21 cellular contexts compared by ENCODE assay signal in the genomic region with DNA sequence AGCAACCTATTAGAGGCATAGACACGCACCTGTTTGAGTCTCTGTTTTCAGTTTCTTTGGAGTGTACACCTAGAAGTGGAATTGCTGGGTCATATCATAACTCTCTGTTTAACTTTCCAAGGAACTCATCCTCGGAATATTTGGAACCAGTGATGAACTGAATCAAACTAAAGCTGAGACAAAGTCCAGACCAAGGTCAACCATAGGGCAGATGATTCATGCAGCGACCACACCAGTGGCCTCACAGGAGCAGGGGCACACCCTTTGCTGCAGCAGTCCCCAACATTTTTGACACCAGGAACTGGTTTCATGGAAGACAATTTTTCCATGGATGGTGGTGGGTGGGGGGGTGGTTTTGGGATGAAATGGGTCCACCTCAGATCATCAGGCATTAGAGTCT. TPM values are rescaled to one million over a fixed set of nuclear protein-coding genes. Genes with fewer than 3 reads are reported as not detected.
A peak's percentile ranks its signal among the peaks of the same experiment; 100 is the strongest.
DNase-seq lines count a peak whose midpoint lies in the region; ATAC-seq, FAIRE-seq and TF ChIP-seq lines count a peak whose summit lies in the region.
"Had no signal": no experiment of that assay in that cellular context is flagged by ENCODE, and none has a peak within 500 bp of the region (broad histone marks: within the 10 kb centered on the region; RNA-seq: fewer than 3 reads in every experiment).

No MANE protein-coding gene starts in this region.

- H3K4me2 ChIP-seq in HCT116 (ENCODE audit: low read length) (peak overlapping the region; percentile 3; the same call in 1 of the 2 replicates), mesenchymal stem cell (ENCODE audit: low read length, poor library complexity, severe bottlenecking) (no peak overlapping the region)

- H2BK15ac ChIP-seq in mesenchymal stem cell (ENCODE audit: low read depth, poor library complexity, severe bottlenecking), result no peak overlapping the region

- WGBS in mesenchymal stem cell, result 22% methylated on average over 2 of the region's 3 CpGs

- no peaks in the 10 kb centered on the region for H4K20me1 ChIP-seq in HCT116 (ENCODE audit: insufficient read depth)

- in situ Hi-C loops in brain microvascular endothelial cell (cut with HindIII; ENCODE audit: low pct_ligation_motif_present, low sequenced_read_pairs), result no loop called here

- H3K36me3 ChIP-seq in HCT116 (ENCODE audit: control insufficient read depth in 1 of 2, insufficient read depth in 2 of 2, low read length in 2 of 2) (no peaks in the 10 kb centered on the region), brain microvascular endothelial cell (replicated peaks) (peaks cover 1% of the 10 kb centered on the region), mesenchymal stem cell (ENCODE audit: control insufficient read depth in 1 of 2, insufficient read depth in 2 of 2, low read depth in 1 of 2, low read length in 2 of 2) (no peaks in the 10 kb centered on the region)
- H3K36me3 ChIP-seq: BE2C, HAP-1 had no signal

- H3K27me3 ChIP-seq in HCT116 (ENCODE audit: insufficient read depth, low read length), result no peaks in the 10 kb centered on the region
- no peaks in the 10 kb centered on the region for H3K27me3 ChIP-seq in brain microvascular endothelial cell (replicated peaks)
- no peaks in the 10 kb centered on the region for H3K27me3 ChIP-seq in mesenchymal stem cell (ENCODE audit: control insufficient read depth in 1 of 2, insufficient read depth in 1 of 2, low read length in 2 of 2)
- H3K27me3 ChIP-seq: BE2C had no signal

- H3K27ac ChIP-seq in HCT116 (ENCODE audit: low read depth, low read length), result no peak overlapping the region
- no peak overlapping the region for H3K27ac ChIP-seq in brain microvascular endothelial cell
- H3K27ac ChIP-seq in mesenchymal stem cell (ENCODE audit: low read length, poor library complexity, severe bottlenecking), result no peak overlapping the region
- H3K27ac ChIP-seq: C4-2B, HL-60 had no signal

- no peak overlapping the region for H2BK120ac ChIP-seq in mesenchymal stem cell (ENCODE audit: low read depth, low read length)

- no peaks in the 10 kb centered on the region for H3K79me2 ChIP-seq in HCT116 (ENCODE audit: insufficient read depth, low read length)

- no peak overlapping the region for H2BK12ac ChIP-seq in mesenchymal stem cell (ENCODE audit: low read length in 2 of 2)

- H3K4ac ChIP-seq in mesenchymal stem cell (ENCODE audit: low read depth in 1 of 2, low read length in 2 of 2), result no peak overlapping the region

- peaks cover 6% of the 10 kb centered on the region for H3K79me1 ChIP-seq in mesenchymal stem cell (replicated peaks; ENCODE audit: low read length, poor library complexity, severe bottlenecking)

- BruUV-seq in HCT116 (replicated peaks; lab: Mats Ljungman, UMichigan), result no TSS peak

- H4K91ac ChIP-seq in mesenchymal stem cell (ENCODE audit: low read length), result no peak overlapping the region

- no peak for ATAC-seq in HCT116
- ATAC-seq: CD8-positive, alpha-beta T cell had no signal

- no peaks in the 10 kb centered on the region for H3K9me3 ChIP-seq in HCT116 (ENCODE audit: control insufficient read depth in 1 of 2, insufficient read depth in 1 of 2, low read depth in 1 of 2, low read length in 2 of 2)
- H3K9me3 ChIP-seq in mesenchymal stem cell (ENCODE audit: control insufficient read depth, low read length), result no peaks in the 10 kb centered on the region
- H3K9me3 ChIP-seq: BE2C, HAP-1 had no signal

- TF ChIP-seq CTCF in HCT116 (IDR thresholded peaks at IDR 0.05 in 2 of 3, conservative IDR thresholded peaks at IDR 0.05 in 1 of 3; ENCODE audit: borderline replicate concordance in 1 of 3, insufficient read depth in 1 of 3, low read depth in 2 of 3, low read length in 2 of 3) (no peak), brain microvascular endothelial cell (IDR thresholded peaks at IDR 0.05; ENCODE audit: low read depth, low read length, missing control alignments) (no peak)

- no peaks in the 10 kb centered on the region for H3K9me2 ChIP-seq in HCT116 (ENCODE audit: insufficient read depth)

- H3K4me1 ChIP-seq in HCT116 (ENCODE audit: control insufficient read depth in 1 of 2, insufficient read depth in 2 of 2, low read length in 2 of 2), result peaks cover 6 to 21% of the 10 kb centered on the region in 2 experiments; a peak in 3 of 4 replicates
- peaks cover 8% of the 10 kb centered on the region for H3K4me1 ChIP-seq in mesenchymal stem cell (ENCODE audit: control insufficient read depth, insufficient read depth, low read depth, low read length)
- H3K4me1 ChIP-seq: BE2C had no signal

- H3K4me3 ChIP-seq in HCT116 (replicated peaks in 1 of 2; ENCODE audit: low read depth in 1 of 2, low read length in 2 of 2), result no peak overlapping the region
- no peak overlapping the region for H3K4me3 ChIP-seq in brain microvascular endothelial cell (ENCODE audit: low read depth, low read length)
- H3K4me3 ChIP-seq in mesenchymal stem cell (ENCODE audit: insufficient read depth in 1 of 2, low read depth in 1 of 2, low read length in 2 of 2), result no peak overlapping the region
- H3K4me3 ChIP-seq: HAP-1 had no signal

- intact Hi-C loops in HCT116 (cut with micrococcal nuclease), result no loop called here

- no peak overlapping the region for H3K9ac ChIP-seq in HCT116 (ENCODE audit: low read length)
- H3K9ac ChIP-seq in mesenchymal stem cell (ENCODE audit: low read length), result no peak overlapping the region

- FAIRE-seq in HTR-8/SVneo (lab: Jason Lieb, UNC), result no peak
- FAIRE-seq: A204.1, D721Med, GM12892, H1 had no signal

- no peak overlapping the region for H2AK5ac ChIP-seq in mesenchymal stem cell (ENCODE audit: low read length, severe bottlenecking)

- CTCF ChIA-PET in HCT116 (lab: Charles Lee), result no interaction called here

- H4K8ac ChIP-seq in mesenchymal stem cell (ENCODE audit: low read length), result no peak overlapping the region

- H2AFZ ChIP-seq in HCT116 (ENCODE audit: low read depth, low read length, poor library complexity, severe bottlenecking) (no peak overlapping the region), mesenchymal stem cell (ENCODE audit: low read depth, low read length) (no peak overlapping the region)

- TF ChIP-seq RAD21 in HCT116 (IDR thresholded peaks at IDR 0.05; ENCODE audit: low read depth), result no peak

- no peak overlapping the region for H3K14ac ChIP-seq in mesenchymal stem cell (ENCODE audit: low read length in 2 of 2)

- peak; percentile 38 for DNase-seq in A172 (ENCODE audit: low spot score)
- no peak for DNase-seq in HCT116 (ENCODE audit: low read depth, low spot score)
- DNase-seq in brain microvascular endothelial cell, result peak; percentile 12
- peak; percentile 49 for DNase-seq in mesenchymal stem cell
- DNase-seq in HTR-8/SVneo (ENCODE audit: insufficient read length, low spot score), result no peak
- no peak for DNase-seq in inferior parietal cortex (ENCODE audit: extremely low spot score)
- no peak for DNase-seq in NCI-H345 treated with DMSO at 0.1 percent for 48 hours (lab: John Stamatoyannopoulos, UW; ENCODE audit: unreplicated experiment)
- DNase-seq: BE2C; CD8-positive, alpha-beta T cell; COR-L47; DMS153; DND-41; GDM1; HFFc6 had no signal

- no peak overlapping the region for H3K18ac ChIP-seq in mesenchymal stem cell (ENCODE audit: low read depth in 1 of 2, low read length in 2 of 2)

- H3K23ac ChIP-seq in mesenchymal stem cell (ENCODE audit: low read length in 2 of 2), result no peak overlapping the region

- POLR2A ChIA-PET in HCT116 (lab: Charles Lee), result no interaction called here

- no peak overlapping the region for H2BK5ac ChIP-seq in mesenchymal stem cell (ENCODE audit: low read depth, low read length, poor library complexity, severe bottlenecking)

- RAD21 ChIA-PET in HCT116 (lab: Charles Lee; ENCODE audit: low non-redundant PET in 1 of 2, low total read pairs in 2 of 2, uncharacterized antibody in 2 of 2, unreplicated experiment in 2 of 2), result no interaction called here

- TF ChIP-seq POLR2A in HCT116 (IDR thresholded peaks at IDR 0.05; ENCODE audit: borderline replicate concordance, extremely low read depth, insufficient read depth, insufficient read length), result no peak

TF ChIP-seq in HCT116, 20 proteins besides CTCF, POLR2A, EP300 and RAD21 (continues in another document):
- TF ChIP-seq FOSL1 (IDR thresholded peaks at IDR 0.05; ENCODE audit: low read depth) (no peak), JUND (IDR thresholded peaks at IDR 0.05) (no peak), ELF1 (IDR thresholded peaks at IDR 0.05; ENCODE audit: borderline replicate concordance, low read depth) (no peak), CBX3 (IDR thresholded peaks at IDR 0.05; ENCODE audit: low read depth) (no peak)
- TF ChIP-seq, protein P1, sequence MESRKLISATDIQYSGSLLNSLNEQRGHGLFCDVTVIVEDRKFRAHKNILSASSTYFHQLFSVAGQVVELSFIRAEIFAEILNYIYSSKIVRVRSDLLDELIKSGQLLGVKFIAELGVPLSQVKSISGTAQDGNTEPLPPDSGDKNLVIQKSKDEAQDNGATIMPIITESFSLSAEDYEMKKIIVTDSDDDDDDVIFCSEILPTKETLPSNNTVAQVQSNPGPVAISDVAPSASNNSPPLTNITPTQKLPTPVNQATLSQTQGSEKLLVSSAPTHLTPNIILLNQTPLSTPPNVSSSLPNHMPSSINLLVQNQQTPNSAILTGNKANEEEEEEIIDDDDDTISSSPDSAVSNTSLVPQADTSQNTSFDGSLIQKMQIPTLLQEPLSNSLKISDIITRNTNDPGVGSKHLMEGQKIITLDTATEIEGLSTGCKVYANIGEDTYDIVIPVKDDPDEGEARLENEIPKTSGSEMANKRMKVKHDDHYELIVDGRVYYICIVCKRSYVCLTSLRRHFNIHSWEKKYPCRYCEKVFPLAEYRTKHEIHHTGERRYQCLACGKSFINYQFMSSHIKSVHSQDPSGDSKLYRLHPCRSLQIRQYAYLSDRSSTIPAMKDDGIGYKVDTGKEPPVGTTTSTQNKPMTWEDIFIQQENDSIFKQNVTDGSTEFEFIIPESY (IDR thresholded peaks at IDR 0.05; ENCODE audit: extremely low read depth, insufficient replicate concordance, low read length), result no peak
- TF ChIP-seq, protein P2, sequence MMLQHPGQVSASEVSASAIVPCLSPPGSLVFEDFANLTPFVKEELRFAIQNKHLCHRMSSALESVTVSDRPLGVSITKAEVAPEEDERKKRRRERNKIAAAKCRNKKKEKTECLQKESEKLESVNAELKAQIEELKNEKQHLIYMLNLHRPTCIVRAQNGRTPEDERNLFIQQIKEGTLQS (IDR thresholded peaks at IDR 0.05), result no peak

RNA-seq across cellular contexts. Expression of a gene that starts 4.9 kb away (rescaled TPM):
- total RNA-seq in A172 (2014; rRNA removed; shearing (Covaris generic)), result 73.9 and 76.6 TPM in 2 replicates
- total RNA-seq in HCT116 (2021; ENCODE audit: unreplicated experiment), result 17.0 TPM
- 29.3 and 35.5 TPM in 2 replicates for polyA plus RNA-seq in HCT116 (2012)
- 61.0 TPM for polyA plus RNA-seq in mesenchymal stem cell (2013, experiment 1 of 2)
- polyA plus RNA-seq in mesenchymal stem cell (2013, experiment 2 of 2), result 59.1 TPM

Comparison
In these comparisons a context has a peak if more than half of its experiments do, and no peak if none do; other contexts are left out.
1. DNase-seq: peak in A172 (single experiment), brain microvascular endothelial cell (single experiment) and mesenchymal stem cell (single experiment); none in HCT116 (single experiment), HTR-8/SVneo (single experiment), inferior parietal cortex (single experiment) and NCI-H345 treated with DMSO at 0.1 percent for 48 hours (single experiment).